ENCODE assay signal across 13 cellular contexts in genomic region chr15:29736745-29737023, GRCh38.
A peak's percentile ranks its signal among the peaks of the same experiment; 100 is the strongest.
DNase-seq lines count a peak whose midpoint lies in the region; ATAC-seq and TF ChIP-seq lines count a peak whose summit lies in the region.
"Had no signal": no experiment of that assay in that cellular context is flagged by ENCODE, and none has a peak within 500 bp of the region (broad histone marks: within the 10 kb centered on the region; RNA-seq: fewer than 3 reads in every experiment).

No MANE protein-coding gene starts in this region.

- H3K9me3 ChIP-seq in ascending aorta, result no peaks in the 10 kb centered on the region

- no peak for TF ChIP-seq CTCF in astrocyte of the spinal cord (IDR thresholded peaks at IDR 0.05; ENCODE audit: low read depth, low read length)
- no peak for TF ChIP-seq CTCF in ascending aorta (IDR thresholded peaks at IDR 0.05)

- no peak overlapping the region for H3K4me3 Mint-ChIP-seq in activated naive CD4-positive, alpha-beta T cell treated with anti-CD3 and anti-CD28 coated beads, Interleukin-2, amount 10 ng/mL, durations not matched to agents 7 days and 5 days
- H3K4me3 Mint-ChIP-seq: nephron, type B pancreatic cell had no signal

- DNase-seq in Right ventricle myocardium superior (no peak), cardiac septum (ENCODE audit: low spot score) (no peak), astrocyte of the spinal cord (ENCODE audit: low read depth, low spot score) (peak; percentile 28), iPS-NIHi7 (ENCODE audit: extremely low spot score) (peak; percentile 16), ascending aorta (ENCODE audit: low spot score in 2 of 2) (no peak), NCI-H446 treated with DMSO at 0.1 percent for 48 hours (lab: John Stamatoyannopoulos, UW) (no peak)
- DNase-seq in activated naive CD4-positive, alpha-beta T cell treated with anti-CD3 and anti-CD28 coated beads, Interleukin-2, amount 10 ng/mL, durations not matched to agents 7 days and 5 days, result no peak
- DNase-seq: glutamatergic neuron, NCI-H1436, RPMI8226 had no signal

- peaks cover under 1% of the 10 kb centered on the region for H3K27me3 Mint-ChIP-seq in activated naive CD4-positive, alpha-beta T cell treated with anti-CD3 and anti-CD28 coated beads, Interleukin-2, amount 10 ng/mL, durations not matched to agents 7 days and 5 days
- H3K27me3 Mint-ChIP-seq: type B pancreatic cell had no signal

- H3K36me3 Mint-ChIP-seq in activated naive CD4-positive, alpha-beta T cell treated with anti-CD3 and anti-CD28 coated beads, Interleukin-2, amount 10 ng/mL, durations not matched to agents 7 days and 5 days, result no peaks in the 10 kb centered on the region

- H3K4me3 ChIP-seq in astrocyte of the spinal cord (ENCODE audit: low read depth, low read length), result no peak overlapping the region
- H3K4me3 ChIP-seq in ascending aorta, result no peak overlapping the region

- peaks cover 41 to 76% of the 10 kb centered on the region in 2 donors for H3K36me3 ChIP-seq in ascending aorta

- peaks cover 0 to 4% of the 10 kb centered on the region in 2 donors for H3K4me1 ChIP-seq in ascending aorta

- H3K9me3 Mint-ChIP-seq in activated naive CD4-positive, alpha-beta T cell treated with anti-CD3 and anti-CD28 coated beads, Interleukin-2, amount 10 ng/mL, durations not matched to agents 7 days and 5 days, result no peaks in the 10 kb centered on the region
- H3K9me3 Mint-ChIP-seq: nephron, type B pancreatic cell had no signal

- H3K27ac Mint-ChIP-seq in activated naive CD4-positive, alpha-beta T cell treated with anti-CD3 and anti-CD28 coated beads, Interleukin-2, amount 10 ng/mL, durations not matched to agents 7 days and 5 days, result no peak overlapping the region
- H3K27ac Mint-ChIP-seq: type B pancreatic cell had no signal

- CTCF ChIA-PET in activated naive CD4-positive, alpha-beta T cell treated with anti-CD3 and anti-CD28 coated beads, Interleukin-2, amount 10 ng/mL, durations not matched to agents 7 days and 5 days (lab: Charles Lee), result no interaction called here

- H3K4me1 Mint-ChIP-seq in activated naive CD4-positive, alpha-beta T cell treated with anti-CD3 and anti-CD28 coated beads, Interleukin-2, amount 10 ng/mL, durations not matched to agents 7 days and 5 days, result no peaks in the 10 kb centered on the region
- H3K4me1 Mint-ChIP-seq: nephron had no signal

- intact Hi-C loops in Right ventricle myocardium superior (cut with DNase I), result no loop called here
- intact Hi-C loops in cardiac septum (cut with DNase I), result no loop called here
- intact Hi-C loops in ascending aorta (cut with DNase I), result no loop called here

- ATAC-seq in Right ventricle myocardium superior (ENCODE audit: poor library complexity), result peak; percentile 84
- ATAC-seq in GM21360 (IDR thresholded peaks at IDR 0.05; ENCODE audit: unreplicated experiment), result no peak

- H3K27ac ChIP-seq in ascending aorta, result peak overlapping the region in 1 of 2 donors; percentile 27

- in situ Hi-C loops in astrocyte of the spinal cord (cut with HindIII; ENCODE audit: low sequenced_read_pairs), result no loop called here

- no peaks in the 10 kb centered on the region for H3K27me3 ChIP-seq in ascending aorta

Comparison
In these comparisons a context has a peak if more than half of its experiments do, and no peak if none do; other contexts are left out.
1. DNase-seq: peak in astrocyte of the spinal cord (single experiment) and iPS-NIHi7 (single experiment); none in Right ventricle myocardium superior (single experiment), cardiac septum (single experiment), ascending aorta (0 of 2), activated naive CD4-positive, alpha-beta T cell treated with anti-CD3 and anti-CD28 coated beads, Interleukin-2, amount 10 ng/mL, durations not matched to agents 7 days and 5 days (single experiment) and NCI-H446 treated with DMSO at 0.1 percent for 48 hours (single experiment).